17 cellular contexts compared by ENCODE assay signal in genomic region chr11:96470521-96470920, GRCh38.
"Had no signal": no experiment of that assay in that cellular context is flagged by ENCODE, and none has a peak within 500 bp of the region (broad histone marks: within the 10 kb centered on the region; RNA-seq: fewer than 3 reads in every experiment).

No MANE protein-coding gene starts in this region.

- DNase-seq: activated CD4-positive, alpha-beta T cell treated with anti-CD3 and anti-CD28 coated beads for 4 hours; activated CD8-positive, alpha-beta memory T cell treated with anti-CD3 and anti-CD28 coated beads, Interleukin-2, amount 50 U/mL, for 4 hours; activated CD8-positive, alpha-beta T cell treated with anti-CD3 and anti-CD28 coated beads for 36 hours; activated naive CD4-positive, alpha-beta T cell treated with anti-CD3 and anti-CD28 coated beads, Interleukin-2, amount 50 U/mL, for 16 hours; activated naive CD8-positive, alpha-beta T cell treated with anti-CD3 and anti-CD28 coated beads, Interleukin-2, amount 10 ng/mL, durations not matched to agents 7 days and 5 days; activated T-cell treated with anti-CD3 and anti-CD28 coated beads, Interleukin-2, amount 50 U/mL, for 72 hours; adrenal gland; aorta; Karpas-422; NCI-H1092; NCI-H1417; NCI-H1930; NCI-H446; NCI-H524; SHP77; T-cell had no signal

- ATAC-seq: activated CD4-positive, CD25-positive, alpha-beta regulatory T cell treated with anti-CD3 and anti-CD28 coated beads, Interleukin-2, amount 50 U/mL, for 24 hours; activated CD8-positive, alpha-beta T cell treated with anti-CD3 and anti-CD28 coated beads for 36 hours; activated T-cell treated with anti-CD3 and anti-CD28 coated beads, Interleukin-2, amount 50 U/mL, for 72 hours; T-cell had no signal
